Comparison of ENCODE assay signal across 1 cellular context in the genomic region with DNA sequence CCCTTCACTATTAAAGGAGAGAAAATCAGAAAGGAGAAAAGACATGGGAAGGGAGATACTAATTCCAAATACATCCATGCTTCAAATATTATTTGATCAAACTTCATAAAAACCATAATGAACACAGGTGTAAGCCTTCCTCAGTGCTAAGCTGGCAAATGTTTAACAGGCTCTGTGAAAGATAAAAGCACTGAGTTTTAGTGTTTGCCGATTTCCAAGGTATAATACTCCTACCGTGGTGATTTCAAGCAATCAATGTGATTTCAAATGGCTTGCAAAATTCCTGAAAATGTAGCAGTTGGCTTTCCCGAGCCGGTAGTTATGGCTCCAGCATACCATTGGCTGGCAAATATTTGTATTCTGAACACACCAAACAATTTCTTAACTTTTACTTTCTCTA.
TF ChIP-seq lines count a peak whose summit lies in the region.

No MANE protein-coding gene starts in this region.

TF ChIP-seq in GM23338, 12 proteins besides CTCF, POLR2A, EP300 and RAD21 (continued from another document):
- TF ChIP-seq, protein P1, sequence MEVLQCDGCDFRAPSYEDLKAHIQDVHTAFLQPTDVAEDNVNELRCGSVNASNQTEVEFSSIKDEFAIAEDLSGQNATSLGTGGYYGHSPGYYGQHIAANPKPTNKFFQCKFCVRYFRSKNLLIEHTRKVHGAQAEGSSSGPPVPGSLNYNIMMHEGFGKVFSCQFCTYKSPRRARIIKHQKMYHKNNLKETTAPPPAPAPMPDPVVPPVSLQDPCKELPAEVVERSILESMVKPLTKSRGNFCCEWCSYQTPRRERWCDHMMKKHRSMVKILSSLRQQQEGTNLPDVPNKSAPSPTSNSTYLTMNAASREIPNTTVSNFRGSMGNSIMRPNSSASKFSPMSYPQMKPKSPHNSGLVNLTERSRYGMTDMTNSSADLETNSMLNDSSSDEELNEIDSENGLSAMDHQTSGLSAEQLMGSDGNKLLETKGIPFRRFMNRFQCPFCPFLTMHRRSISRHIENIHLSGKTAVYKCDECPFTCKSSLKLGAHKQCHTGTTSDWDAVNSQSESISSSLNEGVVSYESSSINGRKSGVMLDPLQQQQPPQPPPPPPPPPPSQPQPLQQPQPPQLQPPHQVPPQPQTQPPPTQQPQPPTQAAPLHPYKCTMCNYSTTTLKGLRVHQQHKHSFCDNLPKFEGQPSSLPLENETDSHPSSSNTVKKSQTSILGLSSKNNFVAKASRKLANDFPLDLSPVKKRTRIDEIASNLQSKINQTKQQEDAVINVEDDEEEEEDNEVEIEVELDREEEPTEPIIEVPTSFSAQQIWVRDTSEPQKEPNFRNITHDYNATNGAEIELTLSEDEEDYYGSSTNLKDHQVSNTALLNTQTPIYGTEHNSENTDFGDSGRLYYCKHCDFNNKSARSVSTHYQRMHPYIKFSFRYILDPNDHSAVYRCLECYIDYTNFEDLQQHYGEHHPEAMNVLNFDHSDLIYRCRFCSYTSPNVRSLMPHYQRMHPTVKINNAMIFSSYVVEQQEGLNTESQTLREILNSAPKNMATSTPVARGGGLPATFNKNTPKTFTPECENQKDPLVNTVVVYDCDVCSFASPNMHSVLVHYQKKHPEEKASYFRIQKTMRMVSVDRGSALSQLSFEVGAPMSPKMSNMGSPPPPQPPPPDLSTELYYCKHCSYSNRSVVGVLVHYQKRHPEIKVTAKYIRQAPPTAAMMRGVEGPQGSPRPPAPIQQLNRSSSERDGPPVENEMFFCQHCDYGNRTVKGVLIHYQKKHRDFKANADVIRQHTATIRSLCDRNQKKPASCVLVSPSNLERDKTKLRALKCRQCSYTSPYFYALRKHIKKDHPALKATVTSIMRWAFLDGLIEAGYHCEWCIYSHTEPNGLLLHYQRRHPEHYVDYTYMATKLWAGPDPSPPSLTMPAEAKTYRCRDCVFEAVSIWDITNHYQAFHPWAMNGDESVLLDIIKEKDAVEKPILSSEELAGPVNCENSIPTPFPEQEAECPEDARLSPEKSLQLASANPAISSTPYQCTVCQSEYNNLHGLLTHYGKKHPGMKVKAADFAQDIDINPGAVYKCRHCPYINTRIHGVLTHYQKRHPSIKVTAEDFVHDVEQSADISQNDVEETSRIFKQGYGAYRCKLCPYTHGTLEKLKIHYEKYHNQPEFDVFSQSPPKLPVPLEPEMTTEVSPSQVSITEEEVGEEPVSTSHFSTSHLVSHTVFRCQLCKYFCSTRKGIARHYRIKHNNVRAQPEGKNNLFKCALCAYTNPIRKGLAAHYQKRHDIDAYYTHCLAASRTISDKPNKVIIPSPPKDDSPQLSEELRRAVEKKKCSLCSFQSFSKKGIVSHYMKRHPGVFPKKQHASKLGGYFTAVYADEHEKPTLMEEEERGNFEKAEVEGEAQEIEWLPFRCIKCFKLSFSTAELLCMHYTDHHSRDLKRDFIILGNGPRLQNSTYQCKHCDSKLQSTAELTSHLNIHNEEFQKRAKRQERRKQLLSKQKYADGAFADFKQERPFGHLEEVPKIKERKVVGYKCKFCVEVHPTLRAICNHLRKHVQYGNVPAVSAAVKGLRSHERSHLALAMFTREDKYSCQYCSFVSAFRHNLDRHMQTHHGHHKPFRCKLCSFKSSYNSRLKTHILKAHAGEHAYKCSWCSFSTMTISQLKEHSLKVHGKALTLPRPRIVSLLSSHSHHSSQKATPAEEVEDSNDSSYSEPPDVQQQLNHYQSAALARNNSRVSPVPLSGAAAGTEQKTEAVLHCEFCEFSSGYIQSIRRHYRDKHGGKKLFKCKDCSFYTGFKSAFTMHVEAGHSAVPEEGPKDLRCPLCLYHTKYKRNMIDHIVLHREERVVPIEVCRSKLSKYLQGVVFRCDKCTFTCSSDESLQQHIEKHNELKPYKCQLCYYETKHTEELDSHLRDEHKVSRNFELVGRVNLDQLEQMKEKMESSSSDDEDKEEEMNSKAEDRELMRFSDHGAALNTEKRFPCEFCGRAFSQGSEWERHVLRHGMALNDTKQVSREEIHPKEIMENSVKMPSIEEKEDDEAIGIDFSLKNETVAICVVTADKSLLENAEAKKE (CRISPR knock-in tag; IDR thresholded peaks at IDR 0.05): no peak
